ENCODE assay signal across 10 cellular contexts in genomic region chr6:4942673-4943009, GRCh38.
DNase-seq lines count a peak whose midpoint lies in the region; ATAC-seq and TF ChIP-seq lines count a peak whose summit lies in the region.
"Had no signal": no experiment of that assay in that cellular context is flagged by ENCODE, and none has a peak within 500 bp of the region (broad histone marks: within the 10 kb centered on the region; RNA-seq: fewer than 3 reads in every experiment).

No MANE protein-coding gene starts in this region.

- WGBS in smooth muscle cell (ENCODE audit: low lambda C conversion rate) = 42% methylated on average over 4 of the region's 4 CpGs

- no peaks in the 10 kb centered on the region for H3K27me3 ChIP-seq in smooth muscle cell (ENCODE audit: low read depth)

- peak overlapping the region; percentile 0 for H3K9ac ChIP-seq in smooth muscle cell (ENCODE audit: low read depth)

- CTCF ChIA-PET in activated naive CD4-positive, alpha-beta T cell treated with anti-CD3 and anti-CD28 coated beads, Interleukin-2, amount 10 ng/mL, durations not matched to agents 7 days and 5 days (lab: Charles Lee) = interaction anchor here (1.6 kb wide), 1 partner anchor 21 kb away, joined by 3 read pairs; no protein-coding TSS in a partner anchor
- CTCF ChIA-PET in activated CD4-positive, alpha-beta memory T cell treated with anti-CD3 and anti-CD28 coated beads, Interleukin-2, amount 10 ng/mL, durations not matched to agents 7 days and 5 days (lab: Charles Lee) = no interaction called here

- H3F3A ChIP-seq in smooth muscle cell (ENCODE audit: low read depth) = peaks cover 13% of the 10 kb centered on the region

- peak overlapping the region; percentile 77 for H3K27ac ChIP-seq in smooth muscle cell (ENCODE audit: low read depth)

- H3K4me2 ChIP-seq in smooth muscle cell = peak overlapping the region; percentile 39

- H3K79me2 ChIP-seq in smooth muscle cell (ENCODE audit: low read depth) = peaks cover 14% of the 10 kb centered on the region

- peaks cover 47% of the 10 kb centered on the region for H4K20me1 ChIP-seq in smooth muscle cell (ENCODE audit: low read depth)

- no peaks in the 10 kb centered on the region for H3K9me3 Mint-ChIP-seq in activated naive CD4-positive, alpha-beta T cell treated with anti-CD3 and anti-CD28 coated beads, Interleukin-2, amount 10 ng/mL, durations not matched to agents 7 days and 5 days
- no peaks in the 10 kb centered on the region for H3K9me3 Mint-ChIP-seq in activated CD4-positive, alpha-beta memory T cell treated with anti-CD3 and anti-CD28 coated beads, Interleukin-2, amount 10 ng/mL, durations not matched to agents 7 days and 5 days
- no peaks in the 10 kb centered on the region for H3K9me3 Mint-ChIP-seq in immature natural killer cell

- DNase-seq in activated naive CD4-positive, alpha-beta T cell treated with anti-CD3 and anti-CD28 coated beads, Interleukin-2, amount 10 ng/mL, durations not matched to agents 7 days and 5 days = no peak
- DNase-seq in activated naive CD4-positive, alpha-beta T cell treated with anti-CD3 and anti-CD28 coated beads, Interleukin-2, amount 50 U/mL, for 16 hours = no peak
- DNase-seq in activated CD4-positive, alpha-beta memory T cell treated with anti-CD3 and anti-CD28 coated beads, Interleukin-2, amount 10 ng/mL, durations not matched to agents 7 days and 5 days = peak; percentile 26
- DNase-seq in immature natural killer cell (peak; percentile 10 to 30 (median 23)), smooth muscle cell (lab: John Stamatoyannopoulos, UW; ENCODE audit: unreplicated experiment) (no peak), foreskin fibroblast (no peak)
- DNase-seq: aorta, NCI-H2081 treated with DMSO at 0.1 percent for 48 hours had no signal

- POLR2A ChIA-PET in activated CD4-positive, alpha-beta memory T cell treated with anti-CD3 and anti-CD28 coated beads, Interleukin-2, amount 10 ng/mL, durations not matched to agents 7 days and 5 days (lab: Charles Lee) = interaction anchor here (1.6 to 2.1 kb wide), 3 partner anchors 36 to 884 kb away, joined by 3 to 8 read pairs (median 7); partner anchors contain the start of gene CDYL

- H3K36me3 ChIP-seq in smooth muscle cell (ENCODE audit: low read depth) = no peaks in the 10 kb centered on the region

- H3K4me1 Mint-ChIP-seq in activated naive CD4-positive, alpha-beta T cell treated with anti-CD3 and anti-CD28 coated beads, Interleukin-2, amount 10 ng/mL, durations not matched to agents 7 days and 5 days = peaks cover 28% of the 10 kb centered on the region
- peaks cover 42% of the 10 kb centered on the region for H3K4me1 Mint-ChIP-seq in activated CD4-positive, alpha-beta memory T cell treated with anti-CD3 and anti-CD28 coated beads, Interleukin-2, amount 10 ng/mL, durations not matched to agents 7 days and 5 days
- H3K4me1 Mint-ChIP-seq in immature natural killer cell = peaks cover 31 to 51% of the 10 kb centered on the region in 2 donors

- no peaks in the 10 kb centered on the region for H3K9me3 ChIP-seq in smooth muscle cell (replicated peaks; ENCODE audit: low read depth)

- TF ChIP-seq CTCF in smooth muscle cell (IDR thresholded peaks at IDR 0.05; ENCODE audit: borderline replicate concordance, insufficient read depth, poor library complexity, severe bottlenecking) (no peak), foreskin fibroblast (IDR thresholded peaks at IDR 0.05; ENCODE audit: low read depth, low read length) (no peak)

- H3K27me3 Mint-ChIP-seq in activated naive CD4-positive, alpha-beta T cell treated with anti-CD3 and anti-CD28 coated beads, Interleukin-2, amount 10 ng/mL, durations not matched to agents 7 days and 5 days = no peaks in the 10 kb centered on the region
- H3K27me3 Mint-ChIP-seq in activated CD4-positive, alpha-beta memory T cell treated with anti-CD3 and anti-CD28 coated beads, Interleukin-2, amount 10 ng/mL, durations not matched to agents 7 days and 5 days = no peaks in the 10 kb centered on the region
- H3K27me3 Mint-ChIP-seq in immature natural killer cell (ENCODE audit: low read depth in 3 of 3) = peaks cover 0 to 3% (median 0%) of the 10 kb centered on the region in 3 donors

- H3K4me1 ChIP-seq in smooth muscle cell (ENCODE audit: low read depth) = peaks cover 13% of the 10 kb centered on the region

- H3K36me3 Mint-ChIP-seq in activated naive CD4-positive, alpha-beta T cell treated with anti-CD3 and anti-CD28 coated beads, Interleukin-2, amount 10 ng/mL, durations not matched to agents 7 days and 5 days = peaks cover under 1% of the 10 kb centered on the region
- peaks cover 8% of the 10 kb centered on the region for H3K36me3 Mint-ChIP-seq in activated CD4-positive, alpha-beta memory T cell treated with anti-CD3 and anti-CD28 coated beads, Interleukin-2, amount 10 ng/mL, durations not matched to agents 7 days and 5 days (ENCODE audit: low read depth)
- peaks cover 8 to 11% (median 9%) of the 10 kb centered on the region in 3 donors for H3K36me3 Mint-ChIP-seq in immature natural killer cell

- H3K27ac Mint-ChIP-seq in activated naive CD4-positive, alpha-beta T cell treated with anti-CD3 and anti-CD28 coated beads, Interleukin-2, amount 10 ng/mL, durations not matched to agents 7 days and 5 days = peak overlapping the region; percentile 50
- H3K27ac Mint-ChIP-seq in activated CD4-positive, alpha-beta memory T cell treated with anti-CD3 and anti-CD28 coated beads, Interleukin-2, amount 10 ng/mL, durations not matched to agents 7 days and 5 days = peak overlapping the region; percentile 72
- peak overlapping the region; percentile 50 to 95 (median 80) for H3K27ac Mint-ChIP-seq in immature natural killer cell

- no peak for ATAC-seq in HG02610 (IDR thresholded peaks at IDR 0.05; ENCODE audit: unreplicated experiment)
- ATAC-seq in GM19455 (IDR thresholded peaks at IDR 0.05; ENCODE audit: unreplicated experiment) = no peak

- H3K4me3 ChIP-seq in smooth muscle cell = no peak overlapping the region
- no peak overlapping the region for H3K4me3 ChIP-seq in foreskin fibroblast (ENCODE audit: low read depth in 1 of 2, low read length in 2 of 2)

- H2AFZ ChIP-seq in smooth muscle cell (ENCODE audit: low read depth) = no peak overlapping the region

- H3K4me3 Mint-ChIP-seq in activated naive CD4-positive, alpha-beta T cell treated with anti-CD3 and anti-CD28 coated beads, Interleukin-2, amount 10 ng/mL, durations not matched to agents 7 days and 5 days = no peak overlapping the region
- H3K4me3 Mint-ChIP-seq in activated CD4-positive, alpha-beta memory T cell treated with anti-CD3 and anti-CD28 coated beads, Interleukin-2, amount 10 ng/mL, durations not matched to agents 7 days and 5 days = no peak overlapping the region
- peak overlapping the region; percentile 10 to 64 (median 50) for H3K4me3 Mint-ChIP-seq in immature natural killer cell

Comparison
In these comparisons a context has a peak if more than half of its experiments do, and no peak if none do; other contexts are left out.
1. DNase-seq: peak in activated CD4-positive, alpha-beta memory T cell treated with anti-CD3 and anti-CD28 coated beads, Interleukin-2, amount 10 ng/mL, durations not matched to agents 7 days and 5 days (single experiment) and immature natural killer cell (3 of 3); none in activated naive CD4-positive, alpha-beta T cell treated with anti-CD3 and anti-CD28 coated beads, Interleukin-2, amount 10 ng/mL, durations not matched to agents 7 days and 5 days (single experiment), activated naive CD4-positive, alpha-beta T cell treated with anti-CD3 and anti-CD28 coated beads, Interleukin-2, amount 50 U/mL, for 16 hours (single experiment), smooth muscle cell (single experiment) and foreskin fibroblast (0 of 2).
2. H3K4me3 Mint-ChIP-seq: peak in immature natural killer cell (5 of 5); none in activated naive CD4-positive, alpha-beta T cell treated with anti-CD3 and anti-CD28 coated beads, Interleukin-2, amount 10 ng/mL, durations not matched to agents 7 days and 5 days (single experiment) and activated CD4-positive, alpha-beta memory T cell treated with anti-CD3 and anti-CD28 coated beads, Interleukin-2, amount 10 ng/mL, durations not matched to agents 7 days and 5 days (single experiment).
3. Peak in every context shown above with its lines, with median percentiles within 50 percentile points of each other: H3K27ac Mint-ChIP-seq.